ENCODE assay signal across 1 cellular context in the genomic region with DNA sequence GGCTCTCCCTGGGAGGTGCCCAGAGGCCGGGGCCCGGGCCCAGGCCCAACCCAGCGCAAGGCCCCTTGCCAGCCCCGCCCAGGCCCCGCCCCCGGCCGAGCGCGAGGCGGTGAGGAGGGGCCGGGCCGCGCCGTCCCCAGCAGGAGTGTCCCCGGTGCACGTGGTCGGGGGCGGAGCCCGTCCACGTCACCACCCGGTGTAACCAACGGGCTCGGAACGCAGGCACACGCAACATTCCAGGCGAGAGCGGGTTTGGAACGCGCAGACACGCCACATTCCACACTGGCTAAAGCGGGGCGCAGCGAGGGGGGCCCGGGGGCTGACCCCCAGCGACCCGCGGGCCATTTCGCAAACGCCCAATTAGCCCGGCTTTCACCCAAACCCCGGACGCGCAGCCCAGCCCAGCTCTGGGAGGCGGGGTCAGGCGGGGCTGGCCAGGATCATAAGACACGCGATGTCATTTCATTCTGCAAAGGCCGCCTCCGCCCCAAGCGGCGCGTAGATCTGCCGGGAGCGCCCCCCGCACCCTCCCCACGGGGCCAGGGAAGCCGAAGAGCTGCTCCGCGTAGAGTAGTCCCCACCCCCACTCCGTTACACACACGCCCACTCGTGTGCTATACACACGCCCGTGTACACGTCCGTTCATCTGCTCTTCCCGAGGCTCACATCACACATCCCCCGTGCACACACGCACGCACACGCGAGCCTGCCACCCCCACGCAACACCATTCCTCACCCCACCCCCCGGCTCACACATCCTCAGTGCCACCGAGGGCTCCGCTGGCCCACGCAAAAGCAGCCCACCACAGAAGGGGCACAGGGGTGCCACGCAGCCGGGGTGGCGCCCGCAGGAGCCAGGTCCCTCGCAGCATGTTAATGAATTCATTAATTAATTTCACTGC.
TF ChIP-seq lines count a peak whose summit lies in the region.

No MANE protein-coding gene starts in this region.

TF ChIP-seq in HEK293, 187 proteins besides CTCF, POLR2A, EP300 and RAD21 (continued from another document and continues in another):
- no peak for TF ChIP-seq ZNF544 (tag by site-specific recombination; IDR thresholded peaks at IDR 0.05)
- 0 out of 2 replicates have a peak, but pooled peaks have one; percentile 25 for TF ChIP-seq ZNF610 (tag by site-specific recombination; IDR thresholded peaks at IDR 0.05; ENCODE audit: borderline replicate concordance)
- no peak for TF ChIP-seq ZNF585B (tag by site-specific recombination; IDR thresholded peaks at IDR 0.05)
- TF ChIP-seq ZNF157 (tag by site-specific recombination; IDR thresholded peaks at IDR 0.05), result no peak
- TF ChIP-seq ZNF792 (tag by site-specific recombination; IDR thresholded peaks at IDR 0.05), result peak; percentile 76; the same call in 1 of the 2 replicates
- TF ChIP-seq, protein P1, sequence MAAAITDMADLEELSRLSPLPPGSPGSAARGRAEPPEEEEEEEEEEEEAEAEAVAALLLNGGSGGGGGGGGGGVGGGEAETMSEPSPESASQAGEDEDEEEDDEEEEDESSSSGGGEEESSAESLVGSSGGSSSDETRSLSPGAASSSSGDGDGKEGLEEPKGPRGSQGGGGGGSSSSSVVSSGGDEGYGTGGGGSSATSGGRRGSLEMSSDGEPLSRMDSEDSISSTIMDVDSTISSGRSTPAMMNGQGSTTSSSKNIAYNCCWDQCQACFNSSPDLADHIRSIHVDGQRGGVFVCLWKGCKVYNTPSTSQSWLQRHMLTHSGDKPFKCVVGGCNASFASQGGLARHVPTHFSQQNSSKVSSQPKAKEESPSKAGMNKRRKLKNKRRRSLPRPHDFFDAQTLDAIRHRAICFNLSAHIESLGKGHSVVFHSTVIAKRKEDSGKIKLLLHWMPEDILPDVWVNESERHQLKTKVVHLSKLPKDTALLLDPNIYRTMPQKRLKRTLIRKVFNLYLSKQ (tag by site-specific recombination; IDR thresholded peaks at IDR 0.05; ENCODE audit: borderline replicate concordance), result no peak
- TF ChIP-seq, protein P2, sequence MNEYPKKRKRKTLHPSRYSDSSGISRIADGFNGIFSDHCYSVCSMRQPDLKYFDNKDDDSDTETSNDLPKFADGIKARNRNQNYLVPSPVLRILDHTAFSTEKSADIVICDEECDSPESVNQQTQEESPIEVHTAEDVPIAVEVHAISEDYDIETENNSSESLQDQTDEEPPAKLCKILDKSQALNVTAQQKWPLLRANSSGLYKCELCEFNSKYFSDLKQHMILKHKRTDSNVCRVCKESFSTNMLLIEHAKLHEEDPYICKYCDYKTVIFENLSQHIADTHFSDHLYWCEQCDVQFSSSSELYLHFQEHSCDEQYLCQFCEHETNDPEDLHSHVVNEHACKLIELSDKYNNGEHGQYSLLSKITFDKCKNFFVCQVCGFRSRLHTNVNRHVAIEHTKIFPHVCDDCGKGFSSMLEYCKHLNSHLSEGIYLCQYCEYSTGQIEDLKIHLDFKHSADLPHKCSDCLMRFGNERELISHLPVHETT (tag by site-specific recombination; IDR thresholded peaks at IDR 0.05), result peak; percentile 73; the same call in 1 of the 2 replicates
- TF ChIP-seq ZNF837 (tag by site-specific recombination; IDR thresholded peaks at IDR 0.05), result peak; percentile 33; the same call in 1 of the 2 replicates
- TF ChIP-seq, protein P3, sequence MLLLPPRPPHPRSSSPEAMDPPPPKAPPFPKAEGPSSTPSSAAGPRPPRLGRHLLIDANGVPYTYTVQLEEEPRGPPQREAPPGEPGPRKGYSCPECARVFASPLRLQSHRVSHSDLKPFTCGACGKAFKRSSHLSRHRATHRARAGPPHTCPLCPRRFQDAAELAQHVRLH (tag by site-specific recombination; IDR thresholded peaks at IDR 0.05), result no peak
- TF ChIP-seq ZNF37A (tag by site-specific recombination; IDR thresholded peaks at IDR 0.05), result no peak
- TF ChIP-seq, protein P4, sequence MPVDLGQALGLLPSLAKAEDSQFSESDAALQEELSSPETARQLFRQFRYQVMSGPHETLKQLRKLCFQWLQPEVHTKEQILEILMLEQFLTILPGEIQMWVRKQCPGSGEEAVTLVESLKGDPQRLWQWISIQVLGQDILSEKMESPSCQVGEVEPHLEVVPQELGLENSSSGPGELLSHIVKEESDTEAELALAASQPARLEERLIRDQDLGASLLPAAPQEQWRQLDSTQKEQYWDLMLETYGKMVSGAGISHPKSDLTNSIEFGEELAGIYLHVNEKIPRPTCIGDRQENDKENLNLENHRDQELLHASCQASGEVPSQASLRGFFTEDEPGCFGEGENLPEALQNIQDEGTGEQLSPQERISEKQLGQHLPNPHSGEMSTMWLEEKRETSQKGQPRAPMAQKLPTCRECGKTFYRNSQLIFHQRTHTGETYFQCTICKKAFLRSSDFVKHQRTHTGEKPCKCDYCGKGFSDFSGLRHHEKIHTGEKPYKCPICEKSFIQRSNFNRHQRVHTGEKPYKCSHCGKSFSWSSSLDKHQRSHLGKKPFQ (tag by site-specific recombination; IDR thresholded peaks at IDR 0.05), result 0 out of 2 replicates have a peak, but pooled peaks have one; percentile 40
- peak; percentile 24; the same call in 1 of the 2 replicates for TF ChIP-seq ZNF146 (tag by site-specific recombination; IDR thresholded peaks at IDR 0.05)
- no peak for TF ChIP-seq ZNF548 (tag by site-specific recombination; IDR thresholded peaks at IDR 0.05)
- no peak for TF ChIP-seq GFI1B (tag by site-specific recombination; IDR thresholded peaks at IDR 0.05)
- no peak for TF ChIP-seq ZNF221 (tag by site-specific recombination; IDR thresholded peaks at IDR 0.05; ENCODE audit: borderline replicate concordance)
- TF ChIP-seq, protein P5, sequence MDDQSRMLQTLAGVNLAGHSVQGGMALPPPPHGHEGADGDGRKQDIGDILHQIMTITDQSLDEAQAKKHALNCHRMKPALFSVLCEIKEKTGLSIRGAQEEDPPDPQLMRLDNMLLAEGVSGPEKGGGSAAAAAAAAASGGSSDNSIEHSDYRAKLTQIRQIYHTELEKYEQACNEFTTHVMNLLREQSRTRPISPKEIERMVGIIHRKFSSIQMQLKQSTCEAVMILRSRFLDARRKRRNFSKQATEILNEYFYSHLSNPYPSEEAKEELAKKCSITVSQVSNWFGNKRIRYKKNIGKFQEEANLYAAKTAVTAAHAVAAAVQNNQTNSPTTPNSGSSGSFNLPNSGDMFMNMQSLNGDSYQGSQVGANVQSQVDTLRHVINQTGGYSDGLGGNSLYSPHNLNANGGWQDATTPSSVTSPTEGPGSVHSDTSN (CRISPR knock-in tag; IDR thresholded peaks at IDR 0.05), result peak; percentile 80; the same call in 1 of the 2 replicates
- TF ChIP-seq ZNF155 (tag by site-specific recombination; IDR thresholded peaks at IDR 0.05), result no peak
- TF ChIP-seq ZEB2 (tag by site-specific recombination; IDR thresholded peaks at IDR 0.05), result peak; percentile 98
- TF ChIP-seq YY2 (tag by site-specific recombination; IDR thresholded peaks at IDR 0.05), result no peak
- TF ChIP-seq, protein P6, sequence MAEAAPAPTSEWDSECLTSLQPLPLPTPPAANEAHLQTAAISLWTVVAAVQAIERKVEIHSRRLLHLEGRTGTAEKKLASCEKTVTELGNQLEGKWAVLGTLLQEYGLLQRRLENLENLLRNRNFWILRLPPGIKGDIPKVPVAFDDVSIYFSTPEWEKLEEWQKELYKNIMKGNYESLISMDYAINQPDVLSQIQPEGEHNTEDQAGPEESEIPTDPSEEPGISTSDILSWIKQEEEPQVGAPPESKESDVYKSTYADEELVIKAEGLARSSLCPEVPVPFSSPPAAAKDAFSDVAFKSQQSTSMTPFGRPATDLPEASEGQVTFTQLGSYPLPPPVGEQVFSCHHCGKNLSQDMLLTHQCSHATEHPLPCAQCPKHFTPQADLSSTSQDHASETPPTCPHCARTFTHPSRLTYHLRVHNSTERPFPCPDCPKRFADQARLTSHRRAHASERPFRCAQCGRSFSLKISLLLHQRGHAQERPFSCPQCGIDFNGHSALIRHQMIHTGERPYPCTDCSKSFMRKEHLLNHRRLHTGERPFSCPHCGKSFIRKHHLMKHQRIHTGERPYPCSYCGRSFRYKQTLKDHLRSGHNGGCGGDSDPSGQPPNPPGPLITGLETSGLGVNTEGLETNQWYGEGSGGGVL (tag by site-specific recombination; IDR thresholded peaks at IDR 0.05), result peak; percentile 42
- TF ChIP-seq KLF17 (tag by site-specific recombination; IDR thresholded peaks at IDR 0.05), result peak; percentile 79
- peak; percentile 99 for TF ChIP-seq KLF10 (tag by site-specific recombination; IDR thresholded peaks at IDR 0.05)
- TF ChIP-seq, protein P7, sequence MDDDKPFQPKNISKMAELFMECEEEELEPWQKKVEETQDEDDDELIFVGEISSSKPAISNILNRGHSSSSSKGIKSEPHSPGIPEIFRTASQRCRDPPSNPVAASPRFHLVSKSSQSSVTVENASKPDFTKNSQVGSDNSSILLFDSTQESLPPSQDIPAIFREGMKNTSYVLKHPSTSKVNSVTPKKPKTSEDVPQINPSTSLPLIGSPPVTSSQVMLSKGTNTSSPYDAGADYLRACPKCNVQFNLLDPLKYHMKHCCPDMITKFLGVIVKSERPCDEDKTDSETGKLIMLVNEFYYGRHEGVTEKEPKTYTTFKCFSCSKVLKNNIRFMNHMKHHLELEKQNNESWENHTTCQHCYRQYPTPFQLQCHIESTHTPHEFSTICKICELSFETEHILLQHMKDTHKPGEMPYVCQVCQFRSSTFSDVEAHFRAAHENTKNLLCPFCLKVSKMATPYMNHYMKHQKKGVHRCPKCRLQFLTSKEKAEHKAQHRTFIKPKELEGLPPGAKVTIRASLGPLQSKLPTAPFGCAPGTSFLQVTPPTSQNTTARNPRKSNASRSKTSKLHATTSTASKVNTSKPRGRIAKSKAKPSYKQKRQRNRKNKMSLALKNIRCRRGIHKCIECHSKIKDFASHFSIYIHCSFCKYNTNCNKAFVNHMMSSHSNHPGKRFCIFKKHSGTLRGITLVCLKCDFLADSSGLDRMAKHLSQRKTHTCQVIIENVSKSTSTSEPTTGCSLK (tag by site-specific recombination; IDR thresholded peaks at IDR 0.05), result no peak
- TF ChIP-seq ZBTB6 (tag by site-specific recombination; IDR thresholded peaks at IDR 0.05), result 0 out of 2 replicates have a peak, but pooled peaks have one; percentile 36
- peak; percentile 93 for TF ChIP-seq ZBTB26 (tag by site-specific recombination; optimal IDR thresholded peaks at IDR 0.05)
- TF ChIP-seq ZNF324 (tag by site-specific recombination; IDR thresholded peaks at IDR 0.05), result 0 out of 2 replicates have a peak, but pooled peaks have one; percentile 38
- TF ChIP-seq ZNF211 (tag by site-specific recombination; IDR thresholded peaks at IDR 0.05; ENCODE audit: low read depth), result no peak
- no peak for TF ChIP-seq ZNF184 (tag by site-specific recombination; IDR thresholded peaks at IDR 0.05)
- TF ChIP-seq MYNN (tag by site-specific recombination; IDR thresholded peaks at IDR 0.05; ENCODE audit: borderline replicate concordance), result no peak
- TF ChIP-seq, protein P8, sequence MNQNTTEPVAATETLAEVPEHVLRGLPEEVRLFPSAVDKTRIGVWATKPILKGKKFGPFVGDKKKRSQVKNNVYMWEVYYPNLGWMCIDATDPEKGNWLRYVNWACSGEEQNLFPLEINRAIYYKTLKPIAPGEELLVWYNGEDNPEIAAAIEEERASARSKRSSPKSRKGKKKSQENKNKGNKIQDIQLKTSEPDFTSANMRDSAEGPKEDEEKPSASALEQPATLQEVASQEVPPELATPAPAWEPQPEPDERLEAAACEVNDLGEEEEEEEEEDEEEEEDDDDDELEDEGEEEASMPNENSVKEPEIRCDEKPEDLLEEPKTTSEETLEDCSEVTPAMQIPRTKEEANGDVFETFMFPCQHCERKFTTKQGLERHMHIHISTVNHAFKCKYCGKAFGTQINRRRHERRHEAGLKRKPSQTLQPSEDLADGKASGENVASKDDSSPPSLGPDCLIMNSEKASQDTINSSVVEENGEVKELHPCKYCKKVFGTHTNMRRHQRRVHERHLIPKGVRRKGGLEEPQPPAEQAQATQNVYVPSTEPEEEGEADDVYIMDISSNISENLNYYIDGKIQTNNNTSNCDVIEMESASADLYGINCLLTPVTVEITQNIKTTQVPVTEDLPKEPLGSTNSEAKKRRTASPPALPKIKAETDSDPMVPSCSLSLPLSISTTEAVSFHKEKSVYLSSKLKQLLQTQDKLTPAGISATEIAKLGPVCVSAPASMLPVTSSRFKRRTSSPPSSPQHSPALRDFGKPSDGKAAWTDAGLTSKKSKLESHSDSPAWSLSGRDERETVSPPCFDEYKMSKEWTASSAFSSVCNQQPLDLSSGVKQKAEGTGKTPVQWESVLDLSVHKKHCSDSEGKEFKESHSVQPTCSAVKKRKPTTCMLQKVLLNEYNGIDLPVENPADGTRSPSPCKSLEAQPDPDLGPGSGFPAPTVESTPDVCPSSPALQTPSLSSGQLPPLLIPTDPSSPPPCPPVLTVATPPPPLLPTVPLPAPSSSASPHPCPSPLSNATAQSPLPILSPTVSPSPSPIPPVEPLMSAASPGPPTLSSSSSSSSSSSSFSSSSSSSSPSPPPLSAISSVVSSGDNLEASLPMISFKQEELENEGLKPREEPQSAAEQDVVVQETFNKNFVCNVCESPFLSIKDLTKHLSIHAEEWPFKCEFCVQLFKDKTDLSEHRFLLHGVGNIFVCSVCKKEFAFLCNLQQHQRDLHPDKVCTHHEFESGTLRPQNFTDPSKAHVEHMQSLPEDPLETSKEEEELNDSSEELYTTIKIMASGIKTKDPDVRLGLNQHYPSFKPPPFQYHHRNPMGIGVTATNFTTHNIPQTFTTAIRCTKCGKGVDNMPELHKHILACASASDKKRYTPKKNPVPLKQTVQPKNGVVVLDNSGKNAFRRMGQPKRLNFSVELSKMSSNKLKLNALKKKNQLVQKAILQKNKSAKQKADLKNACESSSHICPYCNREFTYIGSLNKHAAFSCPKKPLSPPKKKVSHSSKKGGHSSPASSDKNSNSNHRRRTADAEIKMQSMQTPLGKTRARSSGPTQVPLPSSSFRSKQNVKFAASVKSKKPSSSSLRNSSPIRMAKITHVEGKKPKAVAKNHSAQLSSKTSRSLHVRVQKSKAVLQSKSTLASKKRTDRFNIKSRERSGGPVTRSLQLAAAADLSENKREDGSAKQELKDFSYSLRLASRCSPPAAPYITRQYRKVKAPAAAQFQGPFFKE (tag by site-specific recombination; IDR thresholded peaks at IDR 0.05; ENCODE audit: borderline replicate concordance), result no peak
